ENCODE assay signal across 8 cellular contexts in genomic region chr20:43681468-43681942, GRCh38. TPM values are rescaled to one million over a fixed set of nuclear protein-coding genes. Genes with fewer than 3 reads are reported as not detected.
A peak's percentile ranks its signal among the peaks of the same experiment; 100 is the strongest.
DNase-seq lines count a peak whose midpoint lies in the region; ATAC-seq and TF ChIP-seq lines count a peak whose summit lies in the region.

No MANE protein-coding gene starts in this region.

- H3K9me3 Mint-ChIP-seq in HFFc6: no peaks in the 10 kb centered on the region

- ATAC-seq in heart left ventricle: peak; percentile 68 to 82 (median 82)

- peak overlapping the region in 1 of 12 donors; percentile 17 for H3K4me3 ChIP-seq in heart left ventricle

- no peak overlapping the region for H3K4me3 Mint-ChIP-seq in HFFc6

- peaks cover 14% of the 10 kb centered on the region for H3K4me1 Mint-ChIP-seq in HFFc6 (ENCODE audit: low read depth)

- peaks cover 0 to 4% (median 0%) of the 10 kb centered on the region in 12 donors for H3K4me1 ChIP-seq in heart left ventricle

- peaks cover 2% of the 10 kb centered on the region; the same call in 1 of the 2 replicates for H3K27me3 Mint-ChIP-seq in HFFc6 (ENCODE audit: insufficient read depth)

- no peak for TF ChIP-seq POLR2A in heart left ventricle (IDR thresholded peaks at IDR 0.05)

- H3K36me3 Mint-ChIP-seq in HFFc6 (ENCODE audit: low read depth): no peaks in the 10 kb centered on the region

- H3K27me3 ChIP-seq in heart left ventricle: no peaks in the 10 kb centered on the region

- DNase-seq in NCI-H526 (lab: John Stamatoyannopoulos, UW) (peak; percentile 28 to 68), NCI-H526 treated with DMSO at 0.1 percent for 48 hours (lab: John Stamatoyannopoulos, UW) (no peak), HFFc6 (no peak), NCI-H146 treated with DMSO at 0.1 percent for 48 hours (lab: John Stamatoyannopoulos, UW; ENCODE audit: unreplicated experiment) (peak; percentile 86), heart left ventricle (no peak), posterior vena cava (ENCODE audit: low spot score) (no peak), AG20443 (ENCODE audit: low spot score) (no peak), NK-92 (lab: John Stamatoyannopoulos, UW; ENCODE audit: unreplicated experiment) (no peak)

- intact Hi-C loops in heart left ventricle (cut with DNase I): no loop called here
- intact Hi-C loops in posterior vena cava (cut with DNase I): no loop called here

- no peak overlapping the region for H3K27ac ChIP-seq in heart left ventricle

- TF ChIP-seq CTCF in HFFc6 (IDR thresholded peaks at IDR 0.05) (peak; percentile 55), heart left ventricle (IDR thresholded peaks at IDR 0.05) (peak in 2 of 12 donors; percentile 15 to 31)

- H3K36me3 ChIP-seq in heart left ventricle: no peaks in the 10 kb centered on the region

- H3K27ac Mint-ChIP-seq in HFFc6: no peak overlapping the region

- WGBS in heart left ventricle, 4 donors: 63 to 72% (median 70%) methylated on average over 7 to 8 of the region's 8 CpGs

- no peaks in the 10 kb centered on the region for H3K9me3 ChIP-seq in heart left ventricle

RNA-seq across cellular contexts. Expression of gene MYBL2, which starts 14.6 kb away (rescaled TPM):
- total RNA-seq in HFFc6 (2021; fragmentation: NEBNext Ultra II Directional; extraction: Animal tissue kit (Norgen Biotek cat#: 25700)): 10 to 100 TPM in 5 of 6 experiments, 1 to 10 TPM in 1; 8.9 to 20.4 (median 20.1) TPM
- 1 to 10 TPM in 1 of 9 donors, under 1 TPM in 6, not detected in 2; 0.07 to 7.9 (median 0.17) TPM for total RNA-seq in heart left ventricle
- polyA plus RNA-seq in heart left ventricle: under 1 TPM; 0.08 to 0.24 TPM
- total RNA-seq in posterior vena cava: under 1 TPM; 0.24 to 0.60 TPM

RNA-seq across cellular contexts. Expression of gene GTSF1L, which starts 45.3 kb away (rescaled TPM):
- not detected for total RNA-seq in HFFc6 (2021; fragmentation: NEBNext Ultra II Directional; extraction: Animal tissue kit (Norgen Biotek cat#: 25700))
- total RNA-seq in heart left ventricle (not detected), posterior vena cava (not detected)
- polyA plus RNA-seq in heart left ventricle: not detected

Comparison
In these comparisons a context has a peak if more than half of its experiments do, and no peak if none do; other contexts are left out.
1. DNase-seq: peak in NCI-H526 (2 of 2) and NCI-H146 treated with DMSO at 0.1 percent for 48 hours (single experiment); none in NCI-H526 treated with DMSO at 0.1 percent for 48 hours (single experiment), HFFc6 (single experiment), heart left ventricle (0 of 5), posterior vena cava (single experiment), AG20443 (single experiment) and NK-92 (single experiment).